Comparison of ENCODE assay signal across 12 cellular contexts in genomic region chr3:42052867-42053351, GRCh38. TPM values are rescaled to one million over a fixed set of nuclear protein-coding genes. Genes with fewer than 3 reads are reported as not detected.
DNase-seq lines count a peak whose midpoint lies in the region; ATAC-seq and TF ChIP-seq lines count a peak whose summit lies in the region.
"Had no signal": no experiment of that assay in that cellular context is flagged by ENCODE, and none has a peak within 500 bp of the region (broad histone marks: within the 10 kb centered on the region; RNA-seq: fewer than 3 reads in every experiment).

No MANE protein-coding gene starts in this region.

- H3K36me3 ChIP-seq in brain microvascular endothelial cell (replicated peaks) (no peaks in the 10 kb centered on the region), iPS-18a (ENCODE audit: control insufficient read depth, low read depth, low read length) (no peaks in the 10 kb centered on the region), psoas muscle (ENCODE audit: insufficient read depth in 1 of 2, low read depth in 1 of 2) (no peaks in the 10 kb centered on the region), MG63 (no peaks in the 10 kb centered on the region)

- no peak overlapping the region for H3K4me3 ChIP-seq in brain microvascular endothelial cell (ENCODE audit: low read depth, low read length)
- peak overlapping the region; percentile 10 for H3K4me3 ChIP-seq in iPS-18a (ENCODE audit: low read length)
- no peak overlapping the region for H3K4me3 ChIP-seq in psoas muscle
- no peak overlapping the region for H3K4me3 ChIP-seq in MG63

- DNase-seq in Calu3 (no peak), brain microvascular endothelial cell (no peak), psoas muscle (no peak), immature natural killer cell (no peak), MG63 (no peak)
- DNase-seq: CD8-positive, alpha-beta memory T cell; effector CD8-positive, alpha-beta T cell; NCI-H526 treated with DMSO at 0.1 percent for 48 hours; stimulated activated CD4-positive, alpha-beta T cell treated with anti-CD3 and anti-CD28 coated beads, Interleukin-15, amount 100 ng/mL, for 24 hours had no signal

- intact Hi-C loops in Calu3 (cut with micrococcal nuclease; ENCODE audit: unreplicated experiment) (no loop called here), psoas muscle (cut with DNase I) (no loop called here)

- no peak overlapping the region for H3K4me3 Mint-ChIP-seq in Calu3 (ENCODE audit: low read depth, unreplicated experiment)
- no peak overlapping the region for H3K4me3 Mint-ChIP-seq in immature natural killer cell
- H3K4me3 Mint-ChIP-seq: CD8-positive, alpha-beta memory T cell had no signal

- H3K9ac ChIP-seq in iPS-18a (ENCODE audit: low read length): no peak overlapping the region

- H3K9me3 ChIP-seq in iPS-18a (ENCODE audit: control insufficient read depth, low read depth, low read length) (no peaks in the 10 kb centered on the region), psoas muscle (no peaks in the 10 kb centered on the region), MG63 (no peaks in the 10 kb centered on the region)

- no peaks in the 10 kb centered on the region for H3K27me3 Mint-ChIP-seq in Calu3 (ENCODE audit: unreplicated experiment)
- H3K27me3 Mint-ChIP-seq in immature natural killer cell (ENCODE audit: low read depth in 3 of 3): peaks cover 0 to 2% (median 0%) of the 10 kb centered on the region in 3 donors

- H3K27ac ChIP-seq in brain microvascular endothelial cell (peak overlapping the region; percentile 82), iPS-18a (ENCODE audit: low read length) (peak overlapping the region; percentile 46), psoas muscle (peak overlapping the region; percentile 80)

- 15 to 24% (median 23%) methylated on average over 6 to 7 of the region's 7 CpGs for WGBS in psoas muscle, 3 donors

- H3K4me1 Mint-ChIP-seq in Calu3 (ENCODE audit: low read depth, unreplicated experiment): peaks cover 37% of the 10 kb centered on the region
- H3K4me1 Mint-ChIP-seq in immature natural killer cell: peaks cover 35 to 59% of the 10 kb centered on the region in 2 donors

- CTCF ChIA-PET in Calu3 (lab: Charles Lee): interaction anchor here (0.6 to 2.0 kb wide), 4 partner anchors 16 to 65 kb away, joined by 3 to 7 read pairs (median 6); no protein-coding TSS in a partner anchor

- no peak for TF ChIP-seq CTCF in Calu3 (IDR thresholded peaks at IDR 0.05; ENCODE audit: unreplicated experiment)
- no peak for TF ChIP-seq CTCF in brain microvascular endothelial cell (IDR thresholded peaks at IDR 0.05; ENCODE audit: low read depth, low read length, missing control alignments)
- no peak for TF ChIP-seq CTCF in psoas muscle (IDR thresholded peaks at IDR 0.05)

- H3K4me1 ChIP-seq in iPS-18a (ENCODE audit: control insufficient read depth, low read depth, low read length): peaks cover 34% of the 10 kb centered on the region
- peaks cover 53% of the 10 kb centered on the region for H3K4me1 ChIP-seq in psoas muscle

- H3K27ac Mint-ChIP-seq in Calu3 (ENCODE audit: unreplicated experiment) (peak overlapping the region; percentile 68), immature natural killer cell (no peak overlapping the region)

- ATAC-seq in psoas muscle (peak in 1 of 4 donors; percentile 9), GM19324 (IDR thresholded peaks at IDR 0.05; ENCODE audit: low FRiP score, unreplicated experiment) (no peak), GM21825 (IDR thresholded peaks at IDR 0.05; ENCODE audit: unreplicated experiment) (no peak)

- no peaks in the 10 kb centered on the region for H3K27me3 ChIP-seq in brain microvascular endothelial cell (replicated peaks)
- H3K27me3 ChIP-seq in iPS-18a (ENCODE audit: control insufficient read depth, insufficient read depth, low read length): no peaks in the 10 kb centered on the region
- no peaks in the 10 kb centered on the region for H3K27me3 ChIP-seq in psoas muscle (ENCODE audit: insufficient read depth in 3 of 3, low read length in 2 of 3)
- H3K27me3 ChIP-seq in MG63: no peaks in the 10 kb centered on the region

- H3K36me3 Mint-ChIP-seq in Calu3 (ENCODE audit: insufficient read depth, unreplicated experiment) (no peaks in the 10 kb centered on the region), immature natural killer cell (no peaks in the 10 kb centered on the region)

- H3K9me3 Mint-ChIP-seq in Calu3 (ENCODE audit: low read depth, unreplicated experiment): no peaks in the 10 kb centered on the region
- H3K9me3 Mint-ChIP-seq in immature natural killer cell: no peaks in the 10 kb centered on the region
- H3K9me3 Mint-ChIP-seq: CD8-positive, alpha-beta memory T cell had no signal

- in situ Hi-C loops in brain microvascular endothelial cell (cut with HindIII; ENCODE audit: low pct_ligation_motif_present, low sequenced_read_pairs): no loop called here

- BruUV-seq in Calu3 (replicated peaks; lab: Mats Ljungman, UMichigan): no TSS peak

RNA-seq across cellular contexts. Expression of gene TRAK1, which starts 38.2 kb away (rescaled TPM):
- 89.9 and 108 TPM in 2 replicates for total RNA-seq in Calu3 (2022)
- 100 to 1,000 TPM in 3 of 4 donors, 10 to 100 TPM in 1; 94.8 to 128 (median 120) TPM for total RNA-seq in psoas muscle
- polyA plus RNA-seq in psoas muscle: 10 to 100 TPM; 30.8 to 68.2 (median 45.2) TPM
- polyA plus RNA-seq in immature natural killer cell: 1 to 10 TPM; 2.1 to 7.8 (median 4.4) TPM
- 7.1 and 8.2 TPM in 2 replicates for total RNA-seq in MG63 (2014; rRNA removed; shearing (Covaris generic); ENCODE audit: low replicate concordance)
